In genomic region chr1:108117908-108118902, GRCh38 we compare ENCODE assay signal across 1 cellular context.
A peak's percentile ranks its signal among the peaks of the same experiment; 100 is the strongest.
TF ChIP-seq lines count a peak whose summit lies in the region.

No MANE protein-coding gene starts in this region.

TF ChIP-seq in K562, 482 proteins besides CTCF, POLR2A, EP300 and RAD21 (continued from another document):
- TF ChIP-seq, protein P1, sequence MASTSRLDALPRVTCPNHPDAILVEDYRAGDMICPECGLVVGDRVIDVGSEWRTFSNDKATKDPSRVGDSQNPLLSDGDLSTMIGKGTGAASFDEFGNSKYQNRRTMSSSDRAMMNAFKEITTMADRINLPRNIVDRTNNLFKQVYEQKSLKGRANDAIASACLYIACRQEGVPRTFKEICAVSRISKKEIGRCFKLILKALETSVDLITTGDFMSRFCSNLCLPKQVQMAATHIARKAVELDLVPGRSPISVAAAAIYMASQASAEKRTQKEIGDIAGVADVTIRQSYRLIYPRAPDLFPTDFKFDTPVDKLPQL (IDR thresholded peaks at IDR 0.05; ENCODE audit: extremely low read depth, insufficient read length): no peak
- TF ChIP-seq BCL6 (CRISPR knock-in tag; IDR thresholded peaks at IDR 0.05) (no peak), CSDE1 (IDR thresholded peaks at IDR 0.05) (no peak), LARP7 (IDR thresholded peaks at IDR 0.05) (no peak), BRD9 (IDR thresholded peaks at IDR 0.05; ENCODE audit: low read depth, partially characterized antibody) (no peak), ATF3 (IDR thresholded peaks at IDR 0.05) (peak; percentile 83), ATF3 (CRISPR knock-in tag; conservative IDR thresholded peaks at IDR 0.05) (no peak), ELF1 (tag; IDR thresholded peaks at IDR 0.05) (no peak), ZKSCAN1 (IDR thresholded peaks at IDR 0.05; ENCODE audit: low read depth, low read length) (no peak), GABPB2 (CRISPR knock-in tag; conservative IDR thresholded peaks at IDR 0.05) (no peak), ZNF316 (IDR thresholded peaks at IDR 0.05) (peak; percentile 80), NFE2 (IDR thresholded peaks at IDR 0.05; ENCODE audit: low read depth) (peak; percentile 65), NFYB (IDR thresholded peaks at IDR 0.05; ENCODE audit: extremely low read depth, insufficient read length) (no peak), THRB (CRISPR knock-in tag; conservative IDR thresholded peaks at IDR 0.05) (no peak), SPI1 (IDR thresholded peaks at IDR 0.05; ENCODE audit: borderline replicate concordance, low read depth, low read length) (no peak), MEF2D (tag; conservative IDR thresholded peaks at IDR 0.05; ENCODE audit: low read depth) (peak; percentile 77), ARID2 (IDR thresholded peaks at IDR 0.05) (no peak), CHCHD3 (CRISPR knock-in tag; IDR thresholded peaks at IDR 0.05) (no peak), EHMT2 (IDR thresholded peaks at IDR 0.05) (peak; percentile 53; the same call in 1 of the 2 replicates), COPS2 (conservative IDR thresholded peaks at IDR 0.05) (no peak), ZNF780A (CRISPR knock-in tag; IDR thresholded peaks at IDR 0.05) (no peak), ZNF699 (CRISPR knock-in tag; IDR thresholded peaks at IDR 0.05; ENCODE audit: insufficient replicate concordance) (no peak), ATF6 (CRISPR knock-in tag; IDR thresholded peaks at IDR 0.05) (no peak), NFIC (IDR thresholded peaks at IDR 0.05) (no peak), HOMEZ (CRISPR knock-in tag; IDR thresholded peaks at IDR 0.05) (no peak), SUPT5H (IDR thresholded peaks at IDR 0.05) (no peak), DIDO1 (tag; IDR thresholded peaks at IDR 0.05; ENCODE audit: low read depth) (peak; percentile 35; the same call in 1 of the 2 replicates), ZNF668 (CRISPR knock-in tag; IDR thresholded peaks at IDR 0.05) (no peak), TAF15 (IDR thresholded peaks at IDR 0.05; ENCODE audit: low read depth, low read length) (no peak), POLR2H (tag; IDR thresholded peaks at IDR 0.05; ENCODE audit: low read depth) (no peak), ZBTB17 (CRISPR knock-in tag; IDR thresholded peaks at IDR 0.05) (no peak), USF1 (CRISPR knock-in tag; IDR thresholded peaks at IDR 0.05) (peak; percentile 70), MCM2 (IDR thresholded peaks at IDR 0.05; ENCODE audit: low read depth) (no peak), ZNF445 (CRISPR knock-in tag; IDR thresholded peaks at IDR 0.05; ENCODE audit: low read depth) (no peak), ZNF408 (CRISPR knock-in tag; IDR thresholded peaks at IDR 0.05; ENCODE audit: low read depth) (no peak), BRF2 (IDR thresholded peaks at IDR 0.05; ENCODE audit: borderline replicate concordance, insufficient read depth, insufficient read length) (no peak), ETV6 (IDR thresholded peaks at IDR 0.05; ENCODE audit: borderline replicate concordance in 1 of 2, low read depth in 2 of 2, low read length in 1 of 2) (no peak), ETV6 (CRISPR knock-in tag; IDR thresholded peaks at IDR 0.05; ENCODE audit: borderline replicate concordance) (no peak), KLF10 (CRISPR knock-in tag; IDR thresholded peaks at IDR 0.05) (no peak)
- TF ChIP-seq, protein P2, sequence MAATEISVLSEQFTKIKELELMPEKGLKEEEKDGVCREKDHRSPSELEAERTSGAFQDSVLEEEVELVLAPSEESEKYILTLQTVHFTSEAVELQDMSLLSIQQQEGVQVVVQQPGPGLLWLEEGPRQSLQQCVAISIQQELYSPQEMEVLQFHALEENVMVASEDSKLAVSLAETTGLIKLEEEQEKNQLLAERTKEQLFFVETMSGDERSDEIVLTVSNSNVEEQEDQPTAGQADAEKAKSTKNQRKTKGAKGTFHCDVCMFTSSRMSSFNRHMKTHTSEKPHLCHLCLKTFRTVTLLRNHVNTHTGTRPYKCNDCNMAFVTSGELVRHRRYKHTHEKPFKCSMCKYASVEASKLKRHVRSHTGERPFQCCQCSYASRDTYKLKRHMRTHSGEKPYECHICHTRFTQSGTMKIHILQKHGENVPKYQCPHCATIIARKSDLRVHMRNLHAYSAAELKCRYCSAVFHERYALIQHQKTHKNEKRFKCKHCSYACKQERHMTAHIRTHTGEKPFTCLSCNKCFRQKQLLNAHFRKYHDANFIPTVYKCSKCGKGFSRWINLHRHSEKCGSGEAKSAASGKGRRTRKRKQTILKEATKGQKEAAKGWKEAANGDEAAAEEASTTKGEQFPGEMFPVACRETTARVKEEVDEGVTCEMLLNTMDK (IDR thresholded peaks at IDR 0.05; ENCODE audit: borderline replicate concordance, insufficient read depth, low read depth, low read length, poor library complexity, severe bottlenecking): no peak
- TF ChIP-seq, protein P3, sequence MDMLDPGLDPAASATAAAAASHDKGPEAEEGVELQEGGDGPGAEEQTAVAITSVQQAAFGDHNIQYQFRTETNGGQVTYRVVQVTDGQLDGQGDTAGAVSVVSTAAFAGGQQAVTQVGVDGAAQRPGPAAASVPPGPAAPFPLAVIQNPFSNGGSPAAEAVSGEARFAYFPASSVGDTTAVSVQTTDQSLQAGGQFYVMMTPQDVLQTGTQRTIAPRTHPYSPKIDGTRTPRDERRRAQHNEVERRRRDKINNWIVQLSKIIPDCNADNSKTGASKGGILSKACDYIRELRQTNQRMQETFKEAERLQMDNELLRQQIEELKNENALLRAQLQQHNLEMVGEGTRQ (CRISPR knock-in tag; IDR thresholded peaks at IDR 0.05): peak; percentile 83
- TF ChIP-seq, protein P4, sequence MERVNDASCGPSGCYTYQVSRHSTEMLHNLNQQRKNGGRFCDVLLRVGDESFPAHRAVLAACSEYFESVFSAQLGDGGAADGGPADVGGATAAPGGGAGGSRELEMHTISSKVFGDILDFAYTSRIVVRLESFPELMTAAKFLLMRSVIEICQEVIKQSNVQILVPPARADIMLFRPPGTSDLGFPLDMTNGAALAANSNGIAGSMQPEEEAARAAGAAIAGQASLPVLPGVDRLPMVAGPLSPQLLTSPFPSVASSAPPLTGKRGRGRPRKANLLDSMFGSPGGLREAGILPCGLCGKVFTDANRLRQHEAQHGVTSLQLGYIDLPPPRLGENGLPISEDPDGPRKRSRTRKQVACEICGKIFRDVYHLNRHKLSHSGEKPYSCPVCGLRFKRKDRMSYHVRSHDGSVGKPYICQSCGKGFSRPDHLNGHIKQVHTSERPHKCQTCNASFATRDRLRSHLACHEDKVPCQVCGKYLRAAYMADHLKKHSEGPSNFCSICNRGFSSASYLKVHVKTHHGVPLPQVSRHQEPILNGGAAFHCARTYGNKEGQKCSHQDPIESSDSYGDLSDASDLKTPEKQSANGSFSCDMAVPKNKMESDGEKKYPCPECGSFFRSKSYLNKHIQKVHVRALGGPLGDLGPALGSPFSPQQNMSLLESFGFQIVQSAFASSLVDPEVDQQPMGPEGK (CRISPR knock-in tag; IDR thresholded peaks at IDR 0.05; ENCODE audit: borderline replicate concordance): no peak
- TF ChIP-seq, protein P5, sequence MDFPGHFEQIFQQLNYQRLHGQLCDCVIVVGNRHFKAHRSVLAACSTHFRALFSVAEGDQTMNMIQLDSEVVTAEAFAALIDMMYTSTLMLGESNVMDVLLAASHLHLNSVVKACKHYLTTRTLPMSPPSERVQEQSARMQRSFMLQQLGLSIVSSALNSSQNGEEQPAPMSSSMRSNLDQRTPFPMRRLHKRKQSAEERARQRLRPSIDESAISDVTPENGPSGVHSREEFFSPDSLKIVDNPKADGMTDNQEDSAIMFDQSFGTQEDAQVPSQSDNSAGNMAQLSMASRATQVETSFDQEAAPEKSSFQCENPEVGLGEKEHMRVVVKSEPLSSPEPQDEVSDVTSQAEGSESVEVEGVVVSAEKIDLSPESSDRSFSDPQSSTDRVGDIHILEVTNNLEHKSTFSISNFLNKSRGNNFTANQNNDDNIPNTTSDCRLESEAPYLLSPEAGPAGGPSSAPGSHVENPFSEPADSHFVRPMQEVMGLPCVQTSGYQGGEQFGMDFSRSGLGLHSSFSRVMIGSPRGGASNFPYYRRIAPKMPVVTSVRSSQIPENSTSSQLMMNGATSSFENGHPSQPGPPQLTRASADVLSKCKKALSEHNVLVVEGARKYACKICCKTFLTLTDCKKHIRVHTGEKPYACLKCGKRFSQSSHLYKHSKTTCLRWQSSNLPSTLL (IDR thresholded peaks at IDR 0.05): no peak
